Comparison of ENCODE assay signal across 1 cellular context in the genomic region with DNA sequence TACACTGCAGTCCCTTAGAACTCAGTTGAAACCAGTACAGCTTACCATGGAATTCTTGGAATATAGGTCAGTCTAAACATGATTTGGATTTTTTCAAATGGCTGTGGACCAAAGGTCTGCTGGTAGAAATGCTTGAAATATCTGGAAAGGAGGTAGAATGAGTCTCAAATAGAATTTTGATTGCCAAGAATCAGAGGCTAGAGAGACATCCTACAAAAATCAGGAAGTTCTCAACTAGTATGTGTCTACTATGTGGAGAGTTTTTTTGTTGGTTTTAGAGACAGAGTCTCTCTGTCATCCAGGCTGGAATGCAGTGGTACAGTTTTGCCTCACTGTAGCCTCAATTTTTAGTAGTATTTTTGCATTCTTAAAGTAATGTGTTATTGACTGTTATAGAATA.
TF ChIP-seq lines count a peak whose summit lies in the region.

No MANE protein-coding gene starts in this region.

TF ChIP-seq in K562, 482 proteins besides CTCF, POLR2A, EP300 and RAD21:
- TF ChIP-seq GATA2 (CRISPR knock-in tag; IDR thresholded peaks at IDR 0.05) (no peak), ZNF507 (tag; conservative IDR thresholded peaks at IDR 0.05) (0 out of 2 replicates have a peak, but pooled peaks have one; percentile 22), MCM5 (IDR thresholded peaks at IDR 0.05; ENCODE audit: low read depth) (no peak)
